In the genomic region with DNA sequence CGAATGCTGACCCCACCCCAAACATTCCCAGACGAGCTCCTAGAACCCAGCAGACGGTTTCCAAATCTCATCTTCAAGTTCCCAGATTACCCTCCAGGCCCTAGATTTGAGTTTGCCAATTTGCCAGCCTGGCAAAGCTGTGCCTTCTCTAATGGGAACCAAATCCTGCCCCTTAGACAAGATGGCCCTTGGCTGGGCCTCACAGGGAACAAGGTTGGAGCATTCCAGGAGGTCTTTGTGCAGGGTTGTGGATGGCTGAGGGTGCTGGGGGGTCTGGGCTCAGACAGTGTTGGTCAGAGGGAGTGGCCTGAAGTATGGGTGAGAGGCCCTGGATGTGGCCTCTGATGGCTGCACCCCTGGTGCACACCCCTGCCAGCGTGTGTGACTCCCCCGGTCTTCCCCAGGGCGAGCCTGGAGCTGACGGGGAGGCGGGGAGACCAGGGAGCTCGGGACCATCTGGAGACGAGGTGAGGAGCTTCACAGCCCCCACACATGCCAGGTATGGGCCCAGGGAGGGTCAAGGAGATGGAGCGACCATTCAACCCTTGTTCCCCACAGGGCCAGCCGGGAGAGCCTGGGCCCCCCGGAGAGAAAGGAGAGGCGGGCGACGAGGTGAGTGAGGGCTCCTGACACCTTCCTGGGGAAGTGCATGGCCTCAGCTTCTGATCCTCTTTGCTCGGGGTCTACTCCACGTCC, we compare ENCODE assay signal across 15 cellular contexts. TPM values are rescaled to one million over a fixed set of nuclear protein-coding genes. Genes with fewer than 3 reads are reported as not detected.
DNase-seq lines count a peak whose midpoint lies in the region; ATAC-seq and TF ChIP-seq lines count a peak whose summit lies in the region.
"Had no signal": no experiment of that assay in that cellular context is flagged by ENCODE, and none has a peak within 500 bp of the region (broad histone marks: within the 10 kb centered on the region; RNA-seq: fewer than 3 reads in every experiment).

No MANE protein-coding gene starts in this region.

- CTCF ChIA-PET in activated naive CD4-positive, alpha-beta T cell treated with anti-CD3 and anti-CD28 coated beads, Interleukin-2, amount 10 ng/mL, durations not matched to agents 7 days and 5 days (lab: Charles Lee): no interaction called here

- H3K4me1 Mint-ChIP-seq in activated naive CD4-positive, alpha-beta T cell treated with anti-CD3 and anti-CD28 coated beads, Interleukin-2, amount 10 ng/mL, durations not matched to agents 7 days and 5 days: no peaks in the 10 kb centered on the region

- no peak overlapping the region for H3K4me3 Mint-ChIP-seq in activated naive CD4-positive, alpha-beta T cell treated with anti-CD3 and anti-CD28 coated beads, Interleukin-2, amount 10 ng/mL, durations not matched to agents 7 days and 5 days

- no peaks in the 10 kb centered on the region for H3K9me3 Mint-ChIP-seq in activated naive CD4-positive, alpha-beta T cell treated with anti-CD3 and anti-CD28 coated beads, Interleukin-2, amount 10 ng/mL, durations not matched to agents 7 days and 5 days

- no peak overlapping the region for H3K27ac Mint-ChIP-seq in activated naive CD4-positive, alpha-beta T cell treated with anti-CD3 and anti-CD28 coated beads, Interleukin-2, amount 10 ng/mL, durations not matched to agents 7 days and 5 days

- no peaks in the 10 kb centered on the region for H3K36me3 ChIP-seq in mucosa of descending colon (ENCODE audit: low read depth)
- H3K36me3 ChIP-seq in upper lobe of left lung: peaks cover 0 to 60% (median 22%) of the 10 kb centered on the region in 4 donors

- H3K4me1 ChIP-seq in mucosa of descending colon (ENCODE audit: low read depth) (no peaks in the 10 kb centered on the region), upper lobe of left lung (no peaks in the 10 kb centered on the region)
- H3K4me1 ChIP-seq: thyroid gland had no signal

- no peak for TF ChIP-seq EP300 in upper lobe of left lung (IDR thresholded peaks at IDR 0.05)

- H3K4me3 ChIP-seq in coronary artery (no peak overlapping the region), mucosa of descending colon (no peak overlapping the region), upper lobe of left lung (no peak overlapping the region)
- H3K4me3 ChIP-seq: thyroid gland had no signal

- ATAC-seq in mucosa of descending colon: no peak
- no peak for ATAC-seq in upper lobe of left lung (ENCODE audit: low FRiP score in 2 of 2)
- ATAC-seq: HCT116 had no signal

- no peaks in the 10 kb centered on the region for H3K27me3 ChIP-seq in upper lobe of left lung
- H3K27me3 ChIP-seq: thyroid gland had no signal

- H3K27ac ChIP-seq in coronary artery (peak overlapping the region; percentile 76 to 94), upper lobe of left lung (peak overlapping the region; percentile 4 to 27 (median 22))
- H3K27ac ChIP-seq: thyroid gland had no signal

- DNase-seq in activated naive CD4-positive, alpha-beta T cell treated with anti-CD3 and anti-CD28 coated beads, Interleukin-2, amount 10 ng/mL, durations not matched to agents 7 days and 5 days: peak; percentile 14
- no peak for DNase-seq in activated naive CD4-positive, alpha-beta T cell (lab: John Stamatoyannopoulos, UW)
- peak; percentile 72 for DNase-seq in coronary artery (ENCODE audit: low spot score)
- peak in 2 of 3 donors; percentile 21 to 22 for DNase-seq in mucosa of descending colon
- no peak for DNase-seq in upper lobe of left lung
- no peak for DNase-seq in NCI-H2107 treated with DMSO at 0.1 percent for 48 hours (lab: John Stamatoyannopoulos, UW; ENCODE audit: unreplicated experiment)
- DNase-seq in NCI-H1436 treated with DMSO at 0.1 percent for 48 hours (lab: John Stamatoyannopoulos, UW): no peak
- no peak for DNase-seq in occipital lobe (lab: John Stamatoyannopoulos, UW)
- DNase-seq: activated CD4-positive, CD25-positive, alpha-beta regulatory T cell; activated gamma-delta T cell; caudate nucleus; hippocampal formation; stimulated activated CD4-positive, alpha-beta T cell treated with anti-CD3 and anti-CD28 coated beads, Interleukin-12 subunit alpha, Interleukin-12 subunit beta, amount 100 ng/mL, for 4 hours had no signal

- TF ChIP-seq POLR2A in upper lobe of left lung (IDR thresholded peaks at IDR 0.05): no peak

- H3K27me3 Mint-ChIP-seq in activated naive CD4-positive, alpha-beta T cell treated with anti-CD3 and anti-CD28 coated beads, Interleukin-2, amount 10 ng/mL, durations not matched to agents 7 days and 5 days: no peaks in the 10 kb centered on the region

- H3K9me3 ChIP-seq in mucosa of descending colon: no peaks in the 10 kb centered on the region
- no peaks in the 10 kb centered on the region for H3K9me3 ChIP-seq in upper lobe of left lung
- H3K9me3 ChIP-seq: thyroid gland had no signal

- intact Hi-C loops in mucosa of descending colon (cut with DNase I, micrococcal nuclease): no loop called here

- 73 to 78% methylated on average over 11 to 15 of the region's 18 CpGs for WGBS in upper lobe of left lung, 2 donors

- no peak for TF ChIP-seq CTCF in coronary artery (IDR thresholded peaks at IDR 0.05)
- no peak for TF ChIP-seq CTCF in mucosa of descending colon (IDR thresholded peaks at IDR 0.05)
- TF ChIP-seq CTCF in upper lobe of left lung (IDR thresholded peaks at IDR 0.05): no peak

- H3K36me3 Mint-ChIP-seq in activated naive CD4-positive, alpha-beta T cell treated with anti-CD3 and anti-CD28 coated beads, Interleukin-2, amount 10 ng/mL, durations not matched to agents 7 days and 5 days: no peaks in the 10 kb centered on the region

RNA-seq across cellular contexts. Expression of a gene that starts 10.2 kb away (rescaled TPM):
- total RNA-seq in mucosa of descending colon: 100 to 1,000 TPM in 2 of 3 donors, 10 to 100 TPM in 1; 45.0 to 663 (median 114) TPM
- total RNA-seq in upper lobe of left lung: 100 to 1,000 TPM in 5 of 6 donors, 10 to 100 TPM in 1; 61.9 to 351 (median 205) TPM
- total RNA-seq in occipital lobe: 41.0 TPM

Comparison
In these comparisons a context has a peak if more than half of its experiments do, and no peak if none do; other contexts are left out.
1. DNase-seq: peak in activated naive CD4-positive, alpha-beta T cell treated with anti-CD3 and anti-CD28 coated beads, Interleukin-2, amount 10 ng/mL, durations not matched to agents 7 days and 5 days (single experiment), coronary artery (single experiment) and mucosa of descending colon (2 of 3); none in activated naive CD4-positive, alpha-beta T cell (0 of 4), upper lobe of left lung (0 of 2), NCI-H2107 treated with DMSO at 0.1 percent for 48 hours (single experiment), NCI-H1436 treated with DMSO at 0.1 percent for 48 hours (single experiment) and occipital lobe (single experiment).